ENCODE assay signal across 1 cellular context in the genomic region with DNA sequence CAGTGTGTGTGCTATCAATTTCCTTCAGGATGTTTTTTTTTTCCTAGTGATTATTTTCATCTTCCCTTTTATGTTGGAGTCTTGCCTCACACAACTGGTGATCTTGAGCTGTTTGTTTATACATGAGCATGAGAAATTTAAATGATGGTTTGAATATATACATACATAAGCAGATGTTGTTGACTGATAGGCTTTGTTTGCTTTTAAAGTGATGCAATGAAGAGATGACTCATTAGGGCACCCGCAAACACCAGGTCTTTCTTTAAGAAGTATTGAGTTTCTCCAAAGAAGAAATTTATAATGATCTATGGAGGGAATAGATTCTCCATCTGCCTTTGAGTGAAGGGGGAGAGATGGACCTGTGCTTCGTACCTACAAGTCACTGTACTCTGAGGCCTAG.
TF ChIP-seq lines count a peak whose summit lies in the region.

No MANE protein-coding gene starts in this region.

TF ChIP-seq in A549, 52 proteins besides CTCF, POLR2A, EP300 and RAD21 (continued from another document):
- TF ChIP-seq, protein P1, sequence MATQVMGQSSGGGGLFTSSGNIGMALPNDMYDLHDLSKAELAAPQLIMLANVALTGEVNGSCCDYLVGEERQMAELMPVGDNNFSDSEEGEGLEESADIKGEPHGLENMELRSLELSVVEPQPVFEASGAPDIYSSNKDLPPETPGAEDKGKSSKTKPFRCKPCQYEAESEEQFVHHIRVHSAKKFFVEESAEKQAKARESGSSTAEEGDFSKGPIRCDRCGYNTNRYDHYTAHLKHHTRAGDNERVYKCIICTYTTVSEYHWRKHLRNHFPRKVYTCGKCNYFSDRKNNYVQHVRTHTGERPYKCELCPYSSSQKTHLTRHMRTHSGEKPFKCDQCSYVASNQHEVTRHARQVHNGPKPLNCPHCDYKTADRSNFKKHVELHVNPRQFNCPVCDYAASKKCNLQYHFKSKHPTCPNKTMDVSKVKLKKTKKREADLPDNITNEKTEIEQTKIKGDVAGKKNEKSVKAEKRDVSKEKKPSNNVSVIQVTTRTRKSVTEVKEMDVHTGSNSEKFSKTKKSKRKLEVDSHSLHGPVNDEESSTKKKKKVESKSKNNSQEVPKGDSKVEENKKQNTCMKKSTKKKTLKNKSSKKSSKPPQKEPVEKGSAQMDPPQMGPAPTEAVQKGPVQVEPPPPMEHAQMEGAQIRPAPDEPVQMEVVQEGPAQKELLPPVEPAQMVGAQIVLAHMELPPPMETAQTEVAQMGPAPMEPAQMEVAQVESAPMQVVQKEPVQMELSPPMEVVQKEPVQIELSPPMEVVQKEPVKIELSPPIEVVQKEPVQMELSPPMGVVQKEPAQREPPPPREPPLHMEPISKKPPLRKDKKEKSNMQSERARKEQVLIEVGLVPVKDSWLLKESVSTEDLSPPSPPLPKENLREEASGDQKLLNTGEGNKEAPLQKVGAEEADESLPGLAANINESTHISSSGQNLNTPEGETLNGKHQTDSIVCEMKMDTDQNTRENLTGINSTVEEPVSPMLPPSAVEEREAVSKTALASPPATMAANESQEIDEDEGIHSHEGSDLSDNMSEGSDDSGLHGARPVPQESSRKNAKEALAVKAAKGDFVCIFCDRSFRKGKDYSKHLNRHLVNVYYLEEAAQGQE (IDR thresholded peaks at IDR 0.05) = no peak
- TF ChIP-seq, protein P2, sequence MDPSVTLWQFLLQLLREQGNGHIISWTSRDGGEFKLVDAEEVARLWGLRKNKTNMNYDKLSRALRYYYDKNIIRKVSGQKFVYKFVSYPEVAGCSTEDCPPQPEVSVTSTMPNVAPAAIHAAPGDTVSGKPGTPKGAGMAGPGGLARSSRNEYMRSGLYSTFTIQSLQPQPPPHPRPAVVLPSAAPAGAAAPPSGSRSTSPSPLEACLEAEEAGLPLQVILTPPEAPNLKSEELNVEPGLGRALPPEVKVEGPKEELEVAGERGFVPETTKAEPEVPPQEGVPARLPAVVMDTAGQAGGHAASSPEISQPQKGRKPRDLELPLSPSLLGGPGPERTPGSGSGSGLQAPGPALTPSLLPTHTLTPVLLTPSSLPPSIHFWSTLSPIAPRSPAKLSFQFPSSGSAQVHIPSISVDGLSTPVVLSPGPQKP (IDR thresholded peaks at IDR 0.05; ENCODE audit: low read depth, low read length) = no peak
- TF ChIP-seq RFX5 (IDR thresholded peaks at IDR 0.05) (no peak), GATA3 (IDR thresholded peaks at IDR 0.05; ENCODE audit: borderline replicate concordance) (peak; percentile 53), ESRRA (IDR thresholded peaks at IDR 0.05; ENCODE audit: borderline replicate concordance, low read length) (no peak), FOXS1 (CRISPR knock-in tag; IDR thresholded peaks at IDR 0.05) (no peak), MAFK (IDR thresholded peaks at IDR 0.05; ENCODE audit: partially characterized antibody) (no peak)
- TF ChIP-seq, protein P3, sequence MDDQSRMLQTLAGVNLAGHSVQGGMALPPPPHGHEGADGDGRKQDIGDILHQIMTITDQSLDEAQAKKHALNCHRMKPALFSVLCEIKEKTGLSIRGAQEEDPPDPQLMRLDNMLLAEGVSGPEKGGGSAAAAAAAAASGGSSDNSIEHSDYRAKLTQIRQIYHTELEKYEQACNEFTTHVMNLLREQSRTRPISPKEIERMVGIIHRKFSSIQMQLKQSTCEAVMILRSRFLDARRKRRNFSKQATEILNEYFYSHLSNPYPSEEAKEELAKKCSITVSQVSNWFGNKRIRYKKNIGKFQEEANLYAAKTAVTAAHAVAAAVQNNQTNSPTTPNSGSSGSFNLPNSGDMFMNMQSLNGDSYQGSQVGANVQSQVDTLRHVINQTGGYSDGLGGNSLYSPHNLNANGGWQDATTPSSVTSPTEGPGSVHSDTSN (IDR thresholded peaks at IDR 0.05) = no peak
- TF ChIP-seq, protein P4, sequence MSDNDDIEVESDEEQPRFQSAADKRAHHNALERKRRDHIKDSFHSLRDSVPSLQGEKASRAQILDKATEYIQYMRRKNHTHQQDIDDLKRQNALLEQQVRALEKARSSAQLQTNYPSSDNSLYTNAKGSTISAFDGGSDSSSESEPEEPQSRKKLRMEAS (IDR thresholded peaks at IDR 0.05) = no peak
- TF ChIP-seq, protein P5, sequence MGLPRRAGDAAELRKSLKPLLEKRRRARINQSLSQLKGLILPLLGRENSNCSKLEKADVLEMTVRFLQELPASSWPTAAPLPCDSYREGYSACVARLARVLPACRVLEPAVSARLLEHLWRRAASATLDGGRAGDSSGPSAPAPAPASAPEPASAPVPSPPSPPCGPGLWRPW (IDR thresholded peaks at IDR 0.05) = no peak
